14 cellular contexts compared by ENCODE assay signal in the genomic region with DNA sequence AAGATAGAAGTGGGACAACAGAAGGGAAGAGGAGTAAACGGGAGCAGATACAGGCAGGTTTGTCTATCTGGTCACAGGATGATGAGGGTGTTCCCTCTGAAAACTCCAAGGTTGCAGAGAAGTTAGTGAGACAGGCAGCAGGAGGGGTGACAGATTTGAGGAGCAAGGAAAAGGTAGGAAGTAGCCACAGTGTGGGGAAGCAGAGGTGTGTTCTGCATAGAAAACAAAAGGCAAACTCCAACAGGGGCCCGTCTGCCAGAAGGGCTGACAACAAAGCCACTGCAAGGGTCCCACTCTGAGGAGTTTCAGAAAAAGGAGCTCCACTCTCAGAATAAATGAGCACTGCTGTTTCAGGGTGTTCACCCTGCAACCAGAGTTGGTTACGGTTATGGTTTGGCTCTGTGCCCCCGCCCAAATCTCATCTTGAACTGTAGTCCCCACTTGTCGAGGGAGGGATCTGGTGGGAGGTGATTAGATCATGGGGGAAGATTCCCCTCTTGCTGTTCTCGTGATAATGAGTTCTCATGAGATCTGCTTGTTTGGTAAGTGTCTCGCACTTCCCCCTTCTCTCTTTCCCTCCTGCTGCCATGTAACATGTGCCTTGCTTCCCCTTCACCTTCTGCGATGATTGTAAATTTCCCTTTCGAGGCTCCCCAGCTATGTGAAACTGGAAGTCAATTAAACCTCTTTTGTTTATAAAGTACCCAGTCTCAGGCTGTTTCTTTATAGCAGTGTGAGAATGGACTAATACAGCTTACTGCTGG.
DNase-seq lines count a peak whose midpoint lies in the region; ATAC-seq and TF ChIP-seq lines count a peak whose summit lies in the region.
"Had no signal": no experiment of that assay in that cellular context is flagged by ENCODE, and none has a peak within 500 bp of the region (broad histone marks: within the 10 kb centered on the region; RNA-seq: fewer than 3 reads in every experiment).

No MANE protein-coding gene starts in this region.

- H3K4me3 ChIP-seq in iPS-15b (ENCODE audit: low read depth, low read length) (peak overlapping the region; percentile 20), brain microvascular endothelial cell (ENCODE audit: low read depth, low read length) (no peak overlapping the region)

- no peaks in the 10 kb centered on the region for H3K27me3 ChIP-seq in iPS-15b (ENCODE audit: control insufficient read depth, insufficient read depth, low read length)
- H3K27me3 ChIP-seq in brain microvascular endothelial cell (replicated peaks), result no peaks in the 10 kb centered on the region

- peaks cover 7% of the 10 kb centered on the region for H3K4me1 ChIP-seq in iPS-15b (ENCODE audit: control insufficient read depth, insufficient read depth, low read length)

- DNase-seq in NOMO-1 treated with dmso at 0.1 percent for 144 hours (lab: John Stamatoyannopoulos, UW; ENCODE audit: unreplicated experiment), result peak; percentile 24
- DNase-seq in NCI-H774 (lab: John Stamatoyannopoulos, UW), result no peak
- DNase-seq in C1 segment of cervical spinal cord (lab: John Stamatoyannopoulos, UW), result no peak
- DNase-seq in cerebellar cortex (ENCODE audit: low spot score), result no peak
- DNase-seq in brain microvascular endothelial cell, result no peak
- DNase-seq: activated naive CD4-positive, alpha-beta T cell treated with anti-CD3 and anti-CD28 coated beads, Interleukin-2, amount 10 ng/mL, durations not matched to agents 7 days and 5 days; central memory CD4-positive, alpha-beta T cell; stimulated activated CD4-positive, alpha-beta T cell treated with anti-CD3 and anti-CD28 coated beads, Interleukin-4, amount 100 ng/mL, for 24 hours; stimulated activated naive CD8-positive, alpha-beta T cell treated with anti-CD3 and anti-CD28 coated beads, Interleukin-15, amount 100 ng/mL, for 72 hours; T-helper 9 cell had no signal

- TF ChIP-seq CTCF in brain microvascular endothelial cell (IDR thresholded peaks at IDR 0.05; ENCODE audit: low read depth, low read length, missing control alignments), result no peak

- H3K36me3 ChIP-seq in iPS-15b (ENCODE audit: control insufficient read depth, insufficient read depth, low read length) (no peaks in the 10 kb centered on the region), brain microvascular endothelial cell (replicated peaks) (no peaks in the 10 kb centered on the region)

- H3K27ac ChIP-seq in brain microvascular endothelial cell, result no peak overlapping the region

- in situ Hi-C loops in brain microvascular endothelial cell (cut with HindIII; ENCODE audit: low pct_ligation_motif_present, low sequenced_read_pairs), result no loop called here

- ATAC-seq in GM18502 (IDR thresholded peaks at IDR 0.05; ENCODE audit: poor library complexity, unreplicated experiment) (peak; percentile 85), HG02798 (IDR thresholded peaks at IDR 0.05; ENCODE audit: poor library complexity, unreplicated experiment) (peak; percentile 59)
- ATAC-seq: esophagus mucosa; stimulated activated naive CD8-positive, alpha-beta T cell treated with anti-CD3 and anti-CD28 coated beads, Interleukin-15, amount 100 ng/mL, for 72 hours had no signal

- no peaks in the 10 kb centered on the region for H3K9me3 ChIP-seq in iPS-15b (ENCODE audit: control insufficient read depth, insufficient read depth, low read length)

- peak overlapping the region; percentile 9 for H3K9ac ChIP-seq in iPS-15b (ENCODE audit: low read depth, low read length)
